ENCODE assay signal across 10 cellular contexts in genomic region chr1:998051-998821, GRCh38. TPM values are rescaled to one million over a fixed set of nuclear protein-coding genes. Genes with fewer than 3 reads are reported as not detected.
DNase-seq lines count a peak whose midpoint lies in the region; ATAC-seq and TF ChIP-seq lines count a peak whose summit lies in the region.
"Had no signal": no experiment of that assay in that cellular context is flagged by ENCODE, and none has a peak within 500 bp of the region (broad histone marks: within the 10 kb centered on the region; RNA-seq: fewer than 3 reads in every experiment).

No MANE protein-coding gene starts in this region.

- peaks cover 0 to 41% (median 25%) of the 10 kb centered on the region in 4 donors for H3K4me1 ChIP-seq in Peyer's patch
- no peaks in the 10 kb centered on the region for H3K4me1 ChIP-seq in psoas muscle

- no peak for TF ChIP-seq CTCF in CD14-positive monocyte (IDR thresholded peaks at IDR 0.05)
- no peak for TF ChIP-seq CTCF in Peyer's patch (IDR thresholded peaks at IDR 0.05)
- no peak for TF ChIP-seq CTCF in glutamatergic neuron (IDR thresholded peaks at IDR 0.05; ENCODE audit: partially characterized antibody, unreplicated experiment)
- TF ChIP-seq CTCF in psoas muscle (IDR thresholded peaks at IDR 0.05): no peak

- peaks cover 2 to 34% (median 11%) of the 10 kb centered on the region in 7 donors for H3K9me3 Mint-ChIP-seq in CD14-positive monocyte
- H3K9me3 Mint-ChIP-seq in glutamatergic neuron (ENCODE audit: unreplicated experiment): peaks cover 15% of the 10 kb centered on the region

- peak overlapping the region; percentile 31 to 59 (median 57) for H3K4me3 ChIP-seq in Peyer's patch
- H3K4me3 ChIP-seq in psoas muscle: peak overlapping the region; percentile 81

- H3K4me1 Mint-ChIP-seq in CD14-positive monocyte: peaks cover 14% of the 10 kb centered on the region
- peaks cover 6% of the 10 kb centered on the region for H3K4me1 Mint-ChIP-seq in glutamatergic neuron (ENCODE audit: low read depth, unreplicated experiment)

- intact Hi-C loops in CD14-positive monocyte (cut with micrococcal nuclease): no loop called here
- intact Hi-C loops in psoas muscle (cut with DNase I): loop anchor here in 1 of 2 donors (2.0 kb wide), 1 partner anchor 13 kb away; no protein-coding TSS in a partner anchor

- peak overlapping the region; percentile 63 to 66 for H3K4me3 Mint-ChIP-seq in CD14-positive monocyte
- H3K4me3 Mint-ChIP-seq in glutamatergic neuron (ENCODE audit: unreplicated experiment): peak overlapping the region; percentile 61

- ATAC-seq in psoas muscle (no peak), HG03521 (IDR thresholded peaks at IDR 0.05; ENCODE audit: unreplicated experiment) (no peak)

- DNase-seq in CD14-positive monocyte (ENCODE audit: low spot score) (no peak), Peyer's patch (no peak), glutamatergic neuron (peak; percentile 85), psoas muscle (peak; percentile 12 to 50), putamen (ENCODE audit: low spot score) (no peak), kidney glomerular epithelial cell (lab: John Stamatoyannopoulos, UW) (no peak), NCI-H2081 (lab: John Stamatoyannopoulos, UW) (no peak)
- DNase-seq: Karpas-422 had no signal

- H3K27me3 ChIP-seq in Peyer's patch (peaks cover 0 to 30% of the 10 kb centered on the region in 2 donors), psoas muscle (ENCODE audit: insufficient read depth in 3 of 3, low read length in 2 of 3) (peaks cover 0 to 10% (median 0%) of the 10 kb centered on the region in 3 donors)

- WGBS in psoas muscle, 3 donors: 49 to 63% (median 51%) methylated on average over 57 to 82 of the region's 82 CpGs

- no peaks in the 10 kb centered on the region for H3K9me3 ChIP-seq in Peyer's patch
- no peaks in the 10 kb centered on the region for H3K9me3 ChIP-seq in psoas muscle

- H3K36me3 ChIP-seq in Peyer's patch (no peaks in the 10 kb centered on the region), psoas muscle (ENCODE audit: insufficient read depth in 1 of 2, low read depth in 1 of 2) (no peaks in the 10 kb centered on the region)

- H3K36me3 Mint-ChIP-seq in CD14-positive monocyte (peaks cover 0 to 4% of the 10 kb centered on the region in 2 donors), glutamatergic neuron (ENCODE audit: unreplicated experiment) (no peaks in the 10 kb centered on the region)

- H3K27ac ChIP-seq in Peyer's patch (peak overlapping the region in 1 of 4 donors; percentile 93), psoas muscle (peak overlapping the region; percentile 17)
- H3K27ac ChIP-seq: GM23248 had no signal

- H3K27me3 Mint-ChIP-seq in CD14-positive monocyte (ENCODE audit: low read depth in 3 of 3): peaks cover 64 to 90% (median 71%) of the 10 kb centered on the region in 3 donors
- peaks cover 12% of the 10 kb centered on the region for H3K27me3 Mint-ChIP-seq in glutamatergic neuron (ENCODE audit: unreplicated experiment)

- TF ChIP-seq POLR2A in Peyer's patch (IDR thresholded peaks at IDR 0.05): no peak

- H3K27ac Mint-ChIP-seq in CD14-positive monocyte (no peak overlapping the region), glutamatergic neuron (ENCODE audit: unreplicated experiment) (peak overlapping the region; percentile 52)

RNA-seq across cellular contexts. Expression of gene HES4, which starts 1.7 kb away (rescaled TPM):
- 1 to 10 TPM; 1.4 to 2.0 TPM for polyA plus RNA-seq in CD14-positive monocyte
- 10 to 100 TPM in 2 of 4 donors, 1 to 10 TPM in 2; 3.9 to 12.4 (median 7.7) TPM for total RNA-seq in Peyer's patch
- total RNA-seq in glutamatergic neuron (ENCODE audit: unreplicated experiment): 218 TPM
- 10 to 100 TPM in 3 of 4 donors, 1 to 10 TPM in 1; 7.2 to 21.8 (median 12.6) TPM for total RNA-seq in psoas muscle
- polyA plus RNA-seq in psoas muscle: 10 to 100 TPM in 1 of 3 donors, 1 to 10 TPM in 2; 2.3 to 20.2 (median 5.4) TPM

RNA-seq across cellular contexts. Expression of gene ISG15, which starts 15.1 kb away (rescaled TPM):
- polyA plus RNA-seq in CD14-positive monocyte: 100 to 1,000 TPM; 128 to 241 TPM
- total RNA-seq in Peyer's patch: 10 to 100 TPM; 17.0 to 91.6 (median 40.1) TPM
- 18.4 TPM for total RNA-seq in glutamatergic neuron (ENCODE audit: unreplicated experiment)
- 10 to 100 TPM in 1 of 4 donors, 1 to 10 TPM in 3; 2.9 to 12.4 (median 8.1) TPM for total RNA-seq in psoas muscle
- polyA plus RNA-seq in psoas muscle: 10 to 100 TPM; 13.3 to 22.1 (median 17.1) TPM

RNA-seq across cellular contexts. Expression of gene PERM1, which starts 16.3 kb away (rescaled TPM):
- polyA plus RNA-seq in CD14-positive monocyte: not detected
- under 1 TPM in 1 of 4 donors, not detected in 3; 0.35 TPM for total RNA-seq in Peyer's patch
- 0.32 TPM for total RNA-seq in glutamatergic neuron (ENCODE audit: unreplicated experiment)
- 100 to 1,000 TPM in 2 of 4 donors, 10 to 100 TPM in 2; 13.9 to 249 (median 109) TPM for total RNA-seq in psoas muscle
- polyA plus RNA-seq in psoas muscle: 100 to 1,000 TPM in 1 of 3 donors, 10 to 100 TPM in 2; 38.1 to 239 (median 58.5) TPM
- total RNA-seq: GM23248 had no signal

RNA-seq across cellular contexts. Expression of gene AGRN, which starts 21.7 kb away (rescaled TPM):
- polyA plus RNA-seq in CD14-positive monocyte (under 1 TPM; 0.06 to 0.43 TPM), psoas muscle (1 to 10 TPM; 1.3 to 3.0 (median 1.4) TPM)
- total RNA-seq in Peyer's patch (100 to 1,000 TPM in 1 of 4 donors, 10 to 100 TPM in 3; 33.0 to 103 (median 41.4) TPM), glutamatergic neuron (ENCODE audit: unreplicated experiment) (914 TPM), psoas muscle (1 to 10 TPM; 3.4 to 5.4 (median 4.6) TPM)

RNA-seq across cellular contexts. Expression of gene PLEKHN1, which starts 32.0 kb away (rescaled TPM):
- polyA plus RNA-seq in CD14-positive monocyte: under 1 TPM; 0.21 to 0.62 TPM
- under 1 TPM in 3 of 4 donors, not detected in 1; 0.40 to 0.83 (median 0.47) TPM for total RNA-seq in Peyer's patch
- total RNA-seq in glutamatergic neuron (ENCODE audit: unreplicated experiment): 0.29 TPM
- total RNA-seq in psoas muscle: not detected
- under 1 TPM in 1 of 3 donors, not detected in 2; 0.03 TPM for polyA plus RNA-seq in psoas muscle

Comparison
In these comparisons a context has a peak if more than half of its experiments do, and no peak if none do; other contexts are left out.
1. DNase-seq: peak in glutamatergic neuron (single experiment) and psoas muscle (2 of 2); none in CD14-positive monocyte (single experiment), Peyer's patch (0 of 3), putamen (single experiment), kidney glomerular epithelial cell (single experiment) and NCI-H2081 (0 of 2).
2. RNA of gene PERM1, which starts 16.3 kb away (total RNA-seq): 13.9 to 249 TPM in psoas muscle; 0.32 TPM in glutamatergic neuron (single experiment) and 0.35 TPM in Peyer's patch; every median in the first group is over 10 times any median in the second.